2 cellular contexts compared by ENCODE assay signal in genomic region chr1:39717809-39718208, GRCh38.
TF ChIP-seq lines count a peak whose summit lies in the region.

No MANE protein-coding gene starts in this region.

TF ChIP-seq in GM23338, 12 proteins besides CTCF, POLR2A, EP300 and RAD21:
- TF ChIP-seq JUNB (IDR thresholded peaks at IDR 0.05; ENCODE audit: unreplicated experiment) (no peak), ZNF462 (CRISPR knock-in tag; IDR thresholded peaks at IDR 0.05) (no peak), EZH2 (IDR thresholded peaks at IDR 0.05; ENCODE audit: low read depth, unreplicated experiment) (peak; percentile 49)

TF ChIP-seq in K562, 482 proteins besides CTCF, POLR2A, EP300 and RAD21:
- no peak for TF ChIP-seq NFYB (IDR thresholded peaks at IDR 0.05; ENCODE audit: extremely low read depth, insufficient read length)
- TF ChIP-seq SMARCA4 (IDR thresholded peaks at IDR 0.05): no peak
- TF ChIP-seq ZNF3 (CRISPR knock-in tag; IDR thresholded peaks at IDR 0.05): no peak
- TF ChIP-seq COPS2 (conservative IDR thresholded peaks at IDR 0.05): no peak
- TF ChIP-seq TEAD4 (IDR thresholded peaks at IDR 0.05; ENCODE audit: low read length): no peak
- no peak for TF ChIP-seq TEAD4 (CRISPR knock-in tag; IDR thresholded peaks at IDR 0.05; ENCODE audit: borderline replicate concordance)
- no peak for TF ChIP-seq JUND (IDR thresholded peaks at IDR 0.05; ENCODE audit: borderline replicate concordance, low read depth, low read length)
- TF ChIP-seq JUND (tag; IDR thresholded peaks at IDR 0.05; ENCODE audit: borderline replicate concordance, low read depth, low read length): no peak
- no peak for TF ChIP-seq PREB (CRISPR knock-in tag; IDR thresholded peaks at IDR 0.05)
- TF ChIP-seq TAF9B (IDR thresholded peaks at IDR 0.05; ENCODE audit: partially characterized antibody): no peak
- TF ChIP-seq SIN3B (IDR thresholded peaks at IDR 0.05; ENCODE audit: low read depth): no peak
- no peak for TF ChIP-seq SOX6 (IDR thresholded peaks at IDR 0.05)
- no peak for TF ChIP-seq MYBL2 (IDR thresholded peaks at IDR 0.05; ENCODE audit: low read depth)
- TF ChIP-seq MYBL2 (CRISPR knock-in tag; IDR thresholded peaks at IDR 0.05; ENCODE audit: borderline replicate concordance): no peak
- TF ChIP-seq SREBF1 (IDR thresholded peaks at IDR 0.05; ENCODE audit: borderline replicate concordance, low read depth, low read length): no peak
- TF ChIP-seq DNMT1 (IDR thresholded peaks at IDR 0.05): no peak
- no peak for TF ChIP-seq ERF (CRISPR knock-in tag; IDR thresholded peaks at IDR 0.05)
- TF ChIP-seq RERE (CRISPR knock-in tag; IDR thresholded peaks at IDR 0.05; ENCODE audit: borderline replicate concordance): no peak
